In the genomic region with DNA sequence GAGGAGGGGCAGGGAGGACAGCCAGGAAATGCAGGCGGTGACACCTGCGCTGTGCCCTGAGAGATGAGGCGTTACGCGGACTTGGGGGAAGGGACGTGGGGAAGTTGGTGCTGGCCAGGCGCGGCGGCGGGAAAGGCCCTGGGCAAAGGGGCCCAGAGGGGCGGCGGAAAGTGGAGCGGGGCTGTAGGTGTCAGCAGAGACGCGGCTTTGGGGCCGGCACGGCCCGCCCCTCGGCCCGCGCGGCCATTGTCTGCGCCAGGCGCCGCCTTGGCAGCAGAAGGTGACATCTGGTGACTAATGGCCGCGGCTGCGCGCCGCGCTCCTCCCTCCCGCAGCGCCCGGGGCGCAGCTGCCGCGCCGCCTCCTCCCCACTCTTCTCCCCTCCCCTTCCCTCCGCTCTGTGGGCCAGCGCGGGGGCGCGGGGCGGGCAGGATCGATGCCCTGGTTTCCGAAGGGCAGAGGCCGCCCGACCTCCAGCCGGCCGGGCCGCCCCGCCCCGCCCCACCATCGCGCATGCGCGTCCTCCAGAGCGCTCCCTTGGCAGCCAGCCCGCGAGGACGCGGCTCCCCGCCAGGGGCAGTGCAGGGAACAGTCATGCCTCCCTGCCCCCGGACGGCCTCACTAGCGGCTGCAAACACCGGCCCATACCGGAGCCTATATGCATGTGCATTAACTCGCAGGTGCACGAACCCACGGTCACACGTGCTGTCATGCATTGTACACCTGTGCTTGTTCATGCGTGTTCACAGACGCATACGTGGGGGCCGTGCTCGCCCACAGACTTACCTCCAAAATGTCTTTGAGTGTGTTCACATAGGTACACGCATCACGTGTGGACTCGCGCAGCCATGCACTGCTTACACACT, we compare ENCODE assay signal across 1 cellular context.
TF ChIP-seq lines count a peak whose summit lies in the region.

No MANE protein-coding gene starts in this region.

TF ChIP-seq in K562, 482 proteins besides CTCF, POLR2A, EP300 and RAD21 (continued from another document and continues in another):
- TF ChIP-seq, protein P1, sequence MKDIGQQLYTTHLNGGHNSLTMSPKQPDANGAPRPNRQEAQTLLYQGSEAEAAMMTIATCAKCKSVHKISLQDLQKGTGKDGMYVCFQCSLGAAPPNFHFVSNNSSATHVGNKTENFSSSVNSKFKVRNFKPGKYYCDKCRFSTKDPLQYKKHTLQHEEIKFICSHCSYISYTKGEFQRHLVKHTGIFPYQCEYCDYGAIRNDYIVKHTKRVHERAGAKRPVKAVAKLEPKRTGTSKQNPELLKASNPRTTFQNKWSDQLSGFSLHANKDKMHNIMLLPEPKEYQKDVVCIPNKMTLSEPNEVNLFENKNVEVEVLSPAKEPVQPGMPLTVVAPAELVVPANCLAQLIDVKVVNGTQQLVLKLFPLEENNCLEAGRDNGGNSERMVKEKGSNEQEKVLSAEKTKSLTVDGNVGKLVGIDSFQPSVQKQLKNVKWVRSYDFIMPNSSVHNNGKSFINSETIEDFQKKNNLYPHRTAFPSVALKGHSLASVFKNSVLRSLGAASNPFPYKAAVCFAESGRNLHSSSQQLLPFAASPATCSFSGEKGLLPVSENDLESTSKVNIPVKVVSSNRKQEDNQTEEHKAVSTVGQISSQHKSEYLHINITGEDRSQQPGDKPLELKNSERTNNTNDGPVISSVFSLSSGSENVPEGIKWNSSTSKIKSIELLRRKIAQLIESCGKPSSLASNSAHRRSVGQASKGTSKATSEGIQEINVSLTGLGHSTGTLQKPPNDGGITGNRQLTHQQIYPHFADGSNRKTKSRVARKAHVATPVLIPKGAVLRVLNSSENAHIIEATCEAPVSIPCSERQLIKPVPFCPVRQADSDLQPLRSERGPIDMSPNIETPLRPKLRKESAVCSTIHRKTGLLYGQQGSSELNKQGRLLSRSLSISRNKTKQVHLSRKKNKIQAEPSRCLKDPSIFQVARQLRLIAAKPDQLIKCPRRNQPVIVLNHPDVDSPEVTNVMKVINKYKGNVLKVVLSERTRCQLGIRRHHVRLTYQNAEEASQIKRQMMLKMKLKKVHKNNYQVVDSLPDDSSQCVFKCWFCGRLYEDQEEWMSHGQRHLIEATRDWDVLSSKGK (CRISPR knock-in tag; IDR thresholded peaks at IDR 0.05): no peak
- TF ChIP-seq FOXJ3 (CRISPR knock-in tag; IDR thresholded peaks at IDR 0.05): no peak
- TF ChIP-seq, protein P2, sequence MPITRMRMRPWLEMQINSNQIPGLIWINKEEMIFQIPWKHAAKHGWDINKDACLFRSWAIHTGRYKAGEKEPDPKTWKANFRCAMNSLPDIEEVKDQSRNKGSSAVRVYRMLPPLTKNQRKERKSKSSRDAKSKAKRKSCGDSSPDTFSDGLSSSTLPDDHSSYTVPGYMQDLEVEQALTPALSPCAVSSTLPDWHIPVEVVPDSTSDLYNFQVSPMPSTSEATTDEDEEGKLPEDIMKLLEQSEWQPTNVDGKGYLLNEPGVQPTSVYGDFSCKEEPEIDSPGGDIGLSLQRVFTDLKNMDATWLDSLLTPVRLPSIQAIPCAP (CRISPR knock-in tag; IDR thresholded peaks at IDR 0.05; ENCODE audit: borderline replicate concordance): no peak
- no peak for TF ChIP-seq RFX7 (CRISPR knock-in tag; IDR thresholded peaks at IDR 0.05)
- TF ChIP-seq PHB (CRISPR knock-in tag; IDR thresholded peaks at IDR 0.05): 0 out of 2 replicates have a peak, but pooled peaks have one; percentile 56
- TF ChIP-seq CHCHD3 (CRISPR knock-in tag; IDR thresholded peaks at IDR 0.05): 0 out of 2 replicates have a peak, but pooled peaks have one; percentile 28
- no peak for TF ChIP-seq ZNF830 (CRISPR knock-in tag; IDR thresholded peaks at IDR 0.05)
- no peak for TF ChIP-seq MCM5 (IDR thresholded peaks at IDR 0.05; ENCODE audit: low read depth)
- TF ChIP-seq ZNF444 (CRISPR knock-in tag; IDR thresholded peaks at IDR 0.05): no peak
- no peak for TF ChIP-seq ARHGAP35 (IDR thresholded peaks at IDR 0.05; ENCODE audit: partially characterized antibody)
- TF ChIP-seq, protein P3, sequence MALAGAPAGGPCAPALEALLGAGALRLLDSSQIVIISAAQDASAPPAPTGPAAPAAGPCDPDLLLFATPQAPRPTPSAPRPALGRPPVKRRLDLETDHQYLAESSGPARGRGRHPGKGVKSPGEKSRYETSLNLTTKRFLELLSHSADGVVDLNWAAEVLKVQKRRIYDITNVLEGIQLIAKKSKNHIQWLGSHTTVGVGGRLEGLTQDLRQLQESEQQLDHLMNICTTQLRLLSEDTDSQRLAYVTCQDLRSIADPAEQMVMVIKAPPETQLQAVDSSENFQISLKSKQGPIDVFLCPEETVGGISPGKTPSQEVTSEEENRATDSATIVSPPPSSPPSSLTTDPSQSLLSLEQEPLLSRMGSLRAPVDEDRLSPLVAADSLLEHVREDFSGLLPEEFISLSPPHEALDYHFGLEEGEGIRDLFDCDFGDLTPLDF (CRISPR knock-in tag; IDR thresholded peaks at IDR 0.05): 0 out of 2 replicates have a peak, but pooled peaks have one; percentile 46
- TF ChIP-seq, protein P4, sequence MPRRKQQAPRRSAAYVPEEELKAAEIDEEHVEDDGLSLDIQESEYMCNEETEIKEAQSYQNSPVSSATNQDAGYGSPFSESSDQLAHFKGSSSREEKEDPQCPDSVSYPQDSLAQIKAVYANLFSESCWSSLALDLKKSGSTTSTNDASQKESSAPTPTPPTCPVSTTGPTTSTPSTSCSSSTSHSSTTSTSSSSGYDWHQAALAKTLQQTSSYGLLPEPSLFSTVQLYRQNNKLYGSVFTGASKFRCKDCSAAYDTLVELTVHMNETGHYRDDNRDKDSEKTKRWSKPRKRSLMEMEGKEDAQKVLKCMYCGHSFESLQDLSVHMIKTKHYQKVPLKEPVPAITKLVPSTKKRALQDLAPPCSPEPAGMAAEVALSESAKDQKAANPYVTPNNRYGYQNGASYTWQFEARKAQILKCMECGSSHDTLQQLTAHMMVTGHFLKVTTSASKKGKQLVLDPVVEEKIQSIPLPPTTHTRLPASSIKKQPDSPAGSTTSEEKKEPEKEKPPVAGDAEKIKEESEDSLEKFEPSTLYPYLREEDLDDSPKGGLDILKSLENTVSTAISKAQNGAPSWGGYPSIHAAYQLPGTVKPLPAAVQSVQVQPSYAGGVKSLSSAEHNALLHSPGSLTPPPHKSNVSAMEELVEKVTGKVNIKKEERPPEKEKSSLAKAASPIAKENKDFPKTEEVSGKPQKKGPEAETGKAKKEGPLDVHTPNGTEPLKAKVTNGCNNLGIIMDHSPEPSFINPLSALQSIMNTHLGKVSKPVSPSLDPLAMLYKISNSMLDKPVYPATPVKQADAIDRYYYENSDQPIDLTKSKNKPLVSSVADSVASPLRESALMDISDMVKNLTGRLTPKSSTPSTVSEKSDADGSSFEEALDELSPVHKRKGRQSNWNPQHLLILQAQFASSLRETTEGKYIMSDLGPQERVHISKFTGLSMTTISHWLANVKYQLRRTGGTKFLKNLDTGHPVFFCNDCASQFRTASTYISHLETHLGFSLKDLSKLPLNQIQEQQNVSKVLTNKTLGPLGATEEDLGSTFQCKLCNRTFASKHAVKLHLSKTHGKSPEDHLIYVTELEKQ (CRISPR knock-in tag; IDR thresholded peaks at IDR 0.05): no peak
- TF ChIP-seq SAFB (IDR thresholded peaks at IDR 0.05; ENCODE audit: borderline replicate concordance, low read depth, low read length): peak; percentile 54; the same call in 1 of the 2 replicates
- TF ChIP-seq, protein P5, sequence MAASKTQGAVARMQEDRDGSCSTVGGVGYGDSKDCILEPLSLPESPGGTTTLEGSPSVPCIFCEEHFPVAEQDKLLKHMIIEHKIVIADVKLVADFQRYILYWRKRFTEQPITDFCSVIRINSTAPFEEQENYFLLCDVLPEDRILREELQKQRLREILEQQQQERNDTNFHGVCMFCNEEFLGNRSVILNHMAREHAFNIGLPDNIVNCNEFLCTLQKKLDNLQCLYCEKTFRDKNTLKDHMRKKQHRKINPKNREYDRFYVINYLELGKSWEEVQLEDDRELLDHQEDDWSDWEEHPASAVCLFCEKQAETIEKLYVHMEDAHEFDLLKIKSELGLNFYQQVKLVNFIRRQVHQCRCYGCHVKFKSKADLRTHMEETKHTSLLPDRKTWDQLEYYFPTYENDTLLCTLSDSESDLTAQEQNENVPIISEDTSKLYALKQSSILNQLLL (CRISPR knock-in tag; IDR thresholded peaks at IDR 0.05; ENCODE audit: borderline replicate concordance): no peak
- TF ChIP-seq ZC3H8 (IDR thresholded peaks at IDR 0.05): no peak
- no peak for TF ChIP-seq CHD1 (IDR thresholded peaks at IDR 0.05; ENCODE audit: low read length)
- no peak for TF ChIP-seq ZNF780A (CRISPR knock-in tag; IDR thresholded peaks at IDR 0.05)
- no peak for TF ChIP-seq SPI1 (IDR thresholded peaks at IDR 0.05; ENCODE audit: borderline replicate concordance, low read depth, low read length)
- no peak for TF ChIP-seq NFYB (IDR thresholded peaks at IDR 0.05; ENCODE audit: extremely low read depth, insufficient read length)
- TF ChIP-seq ZSCAN29 (IDR thresholded peaks at IDR 0.05): no peak
- no peak for TF ChIP-seq RBM15 (IDR thresholded peaks at IDR 0.05; ENCODE audit: insufficient read depth, low read length)
- TF ChIP-seq, protein P6, sequence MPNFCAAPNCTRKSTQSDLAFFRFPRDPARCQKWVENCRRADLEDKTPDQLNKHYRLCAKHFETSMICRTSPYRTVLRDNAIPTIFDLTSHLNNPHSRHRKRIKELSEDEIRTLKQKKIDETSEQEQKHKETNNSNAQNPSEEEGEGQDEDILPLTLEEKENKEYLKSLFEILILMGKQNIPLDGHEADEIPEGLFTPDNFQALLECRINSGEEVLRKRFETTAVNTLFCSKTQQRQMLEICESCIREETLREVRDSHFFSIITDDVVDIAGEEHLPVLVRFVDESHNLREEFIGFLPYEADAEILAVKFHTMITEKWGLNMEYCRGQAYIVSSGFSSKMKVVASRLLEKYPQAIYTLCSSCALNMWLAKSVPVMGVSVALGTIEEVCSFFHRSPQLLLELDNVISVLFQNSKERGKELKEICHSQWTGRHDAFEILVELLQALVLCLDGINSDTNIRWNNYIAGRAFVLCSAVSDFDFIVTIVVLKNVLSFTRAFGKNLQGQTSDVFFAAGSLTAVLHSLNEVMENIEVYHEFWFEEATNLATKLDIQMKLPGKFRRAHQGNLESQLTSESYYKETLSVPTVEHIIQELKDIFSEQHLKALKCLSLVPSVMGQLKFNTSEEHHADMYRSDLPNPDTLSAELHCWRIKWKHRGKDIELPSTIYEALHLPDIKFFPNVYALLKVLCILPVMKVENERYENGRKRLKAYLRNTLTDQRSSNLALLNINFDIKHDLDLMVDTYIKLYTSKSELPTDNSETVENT (CRISPR knock-in tag; IDR thresholded peaks at IDR 0.05): peak; percentile 76; the same call in 1 of the 2 replicates
- no peak for TF ChIP-seq CBX5 (IDR thresholded peaks at IDR 0.05; ENCODE audit: borderline replicate concordance, low read depth)
- peak; percentile 68 for TF ChIP-seq CREM (IDR thresholded peaks at IDR 0.05; ENCODE audit: low read depth)
- no peak; the same call in 1 of the 2 replicates for TF ChIP-seq SMAD4 (CRISPR knock-in tag; conservative IDR thresholded peaks at IDR 0.05)
- TF ChIP-seq E2F3 (CRISPR knock-in tag; IDR thresholded peaks at IDR 0.05): peak; percentile 10; the same call in 1 of the 2 replicates
- peak; percentile 72 for TF ChIP-seq KDM5B (IDR thresholded peaks at IDR 0.05; ENCODE audit: insufficient replicate concordance, low read depth, low read length)
- TF ChIP-seq ZNF12 (CRISPR knock-in tag; IDR thresholded peaks at IDR 0.05): 0 out of 2 replicates have a peak, but pooled peaks have one; percentile 29
- TF ChIP-seq XRCC4 (IDR thresholded peaks at IDR 0.05; ENCODE audit: extremely low read depth, insufficient read depth, insufficient read length): no peak
- TF ChIP-seq GTF2F1 (IDR thresholded peaks at IDR 0.05; ENCODE audit: low read depth, low read length): no peak
- TF ChIP-seq ZNF41 (CRISPR knock-in tag; conservative IDR thresholded peaks at IDR 0.05): no peak
- TF ChIP-seq LCOR (CRISPR knock-in tag; IDR thresholded peaks at IDR 0.05): 0 out of 2 replicates have a peak, but pooled peaks have one; percentile 36
- TF ChIP-seq NR2F6 (CRISPR knock-in tag; IDR thresholded peaks at IDR 0.05): no peak
- TF ChIP-seq, protein P7, sequence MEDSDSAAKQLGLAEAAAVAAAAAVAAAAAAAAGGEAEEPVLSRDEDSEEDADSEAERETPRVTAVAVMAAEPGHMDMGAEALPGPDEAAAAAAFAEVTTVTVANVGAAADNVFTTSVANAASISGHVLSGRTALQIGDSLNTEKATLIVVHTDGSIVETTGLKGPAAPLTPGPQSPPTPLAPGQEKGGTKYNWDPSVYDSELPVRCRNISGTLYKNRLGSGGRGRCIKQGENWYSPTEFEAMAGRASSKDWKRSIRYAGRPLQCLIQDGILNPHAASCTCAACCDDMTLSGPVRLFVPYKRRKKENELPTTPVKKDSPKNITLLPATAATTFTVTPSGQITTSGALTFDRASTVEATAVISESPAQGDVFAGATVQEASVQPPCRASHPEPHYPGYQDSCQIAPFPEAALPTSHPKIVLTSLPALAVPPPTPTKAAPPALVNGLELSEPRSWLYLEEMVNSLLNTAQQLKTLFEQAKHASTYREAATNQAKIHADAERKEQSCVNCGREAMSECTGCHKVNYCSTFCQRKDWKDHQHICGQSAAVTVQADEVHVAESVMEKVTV (CRISPR knock-in tag; IDR thresholded peaks at IDR 0.05): no peak
- TF ChIP-seq, protein P8, sequence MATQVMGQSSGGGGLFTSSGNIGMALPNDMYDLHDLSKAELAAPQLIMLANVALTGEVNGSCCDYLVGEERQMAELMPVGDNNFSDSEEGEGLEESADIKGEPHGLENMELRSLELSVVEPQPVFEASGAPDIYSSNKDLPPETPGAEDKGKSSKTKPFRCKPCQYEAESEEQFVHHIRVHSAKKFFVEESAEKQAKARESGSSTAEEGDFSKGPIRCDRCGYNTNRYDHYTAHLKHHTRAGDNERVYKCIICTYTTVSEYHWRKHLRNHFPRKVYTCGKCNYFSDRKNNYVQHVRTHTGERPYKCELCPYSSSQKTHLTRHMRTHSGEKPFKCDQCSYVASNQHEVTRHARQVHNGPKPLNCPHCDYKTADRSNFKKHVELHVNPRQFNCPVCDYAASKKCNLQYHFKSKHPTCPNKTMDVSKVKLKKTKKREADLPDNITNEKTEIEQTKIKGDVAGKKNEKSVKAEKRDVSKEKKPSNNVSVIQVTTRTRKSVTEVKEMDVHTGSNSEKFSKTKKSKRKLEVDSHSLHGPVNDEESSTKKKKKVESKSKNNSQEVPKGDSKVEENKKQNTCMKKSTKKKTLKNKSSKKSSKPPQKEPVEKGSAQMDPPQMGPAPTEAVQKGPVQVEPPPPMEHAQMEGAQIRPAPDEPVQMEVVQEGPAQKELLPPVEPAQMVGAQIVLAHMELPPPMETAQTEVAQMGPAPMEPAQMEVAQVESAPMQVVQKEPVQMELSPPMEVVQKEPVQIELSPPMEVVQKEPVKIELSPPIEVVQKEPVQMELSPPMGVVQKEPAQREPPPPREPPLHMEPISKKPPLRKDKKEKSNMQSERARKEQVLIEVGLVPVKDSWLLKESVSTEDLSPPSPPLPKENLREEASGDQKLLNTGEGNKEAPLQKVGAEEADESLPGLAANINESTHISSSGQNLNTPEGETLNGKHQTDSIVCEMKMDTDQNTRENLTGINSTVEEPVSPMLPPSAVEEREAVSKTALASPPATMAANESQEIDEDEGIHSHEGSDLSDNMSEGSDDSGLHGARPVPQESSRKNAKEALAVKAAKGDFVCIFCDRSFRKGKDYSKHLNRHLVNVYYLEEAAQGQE (CRISPR knock-in tag; IDR thresholded peaks at IDR 0.05; ENCODE audit: low read depth): 0 out of 2 replicates have a peak, but pooled peaks have one; percentile 36
- no peak for TF ChIP-seq IFI16 (CRISPR knock-in tag; IDR thresholded peaks at IDR 0.05)
- TF ChIP-seq GATAD2B (IDR thresholded peaks at IDR 0.05; ENCODE audit: borderline replicate concordance): peak; percentile 36; the same call in 1 of the 2 replicates
- TF ChIP-seq EP400 (IDR thresholded peaks at IDR 0.05): no peak
